ENCODE assay signal across 1 cellular context in the genomic region with DNA sequence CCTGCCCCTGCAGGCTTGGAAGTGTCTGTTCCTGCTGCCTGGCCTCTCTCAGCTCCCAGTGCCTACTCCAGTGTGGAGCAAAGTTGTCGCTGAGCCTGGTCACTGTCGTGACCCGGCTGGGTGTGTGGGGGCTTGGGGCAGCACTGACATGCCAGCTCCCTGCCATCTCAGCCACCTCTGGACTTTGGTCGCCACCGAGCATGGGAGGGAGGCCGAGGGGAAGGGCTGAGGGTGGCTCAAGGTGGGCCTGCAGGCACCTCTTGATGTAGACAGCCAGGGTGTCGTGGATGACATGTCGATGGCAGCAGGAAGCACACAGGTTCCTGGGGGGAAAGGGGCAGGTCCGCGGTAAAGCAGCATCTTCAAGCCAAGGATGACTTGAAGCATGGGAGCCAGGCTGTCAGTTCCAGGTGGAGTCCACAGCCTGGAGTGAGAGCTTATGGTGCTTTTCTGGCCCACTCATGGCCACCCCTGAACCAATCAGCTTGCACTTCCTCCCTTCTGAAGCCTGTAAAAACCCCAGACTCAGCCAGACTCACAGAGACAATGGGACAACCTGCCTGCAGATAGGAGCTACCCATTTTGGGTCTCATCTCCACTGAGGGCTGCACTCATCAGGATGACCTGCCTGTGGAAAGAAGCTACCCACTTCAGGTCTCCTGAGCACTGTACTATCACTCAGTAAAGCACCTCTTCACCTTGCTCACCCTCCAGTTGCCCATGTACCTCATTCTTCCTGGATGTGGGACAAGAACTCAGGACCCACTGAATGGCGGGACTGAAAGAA.
TF ChIP-seq lines count a peak whose summit lies in the region.

No MANE protein-coding gene starts in this region.

TF ChIP-seq in HepG2, 621 proteins besides CTCF, POLR2A, EP300 and RAD21:
- TF ChIP-seq, protein P1, sequence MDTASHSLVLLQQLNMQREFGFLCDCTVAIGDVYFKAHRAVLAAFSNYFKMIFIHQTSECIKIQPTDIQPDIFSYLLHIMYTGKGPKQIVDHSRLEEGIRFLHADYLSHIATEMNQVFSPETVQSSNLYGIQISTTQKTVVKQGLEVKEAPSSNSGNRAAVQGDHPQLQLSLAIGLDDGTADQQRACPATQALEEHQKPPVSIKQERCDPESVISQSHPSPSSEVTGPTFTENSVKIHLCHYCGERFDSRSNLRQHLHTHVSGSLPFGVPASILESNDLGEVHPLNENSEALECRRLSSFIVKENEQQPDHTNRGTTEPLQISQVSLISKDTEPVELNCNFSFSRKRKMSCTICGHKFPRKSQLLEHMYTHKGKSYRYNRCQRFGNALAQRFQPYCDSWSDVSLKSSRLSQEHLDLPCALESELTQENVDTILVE (CRISPR knock-in tag; IDR thresholded peaks at IDR 0.05) = no peak
- TF ChIP-seq BRD4 (CRISPR knock-in tag; IDR thresholded peaks at IDR 0.05) (no peak), ATF1 (CRISPR knock-in tag; IDR thresholded peaks at IDR 0.05) (no peak), KDM4B (CRISPR knock-in tag; IDR thresholded peaks at IDR 0.05) (no peak), CBX2 (IDR thresholded peaks at IDR 0.05; ENCODE audit: low read depth, low read length) (no peak), CBX2 (CRISPR knock-in tag; IDR thresholded peaks at IDR 0.05; ENCODE audit: low read depth) (no peak), ZIK1 (CRISPR knock-in tag; IDR thresholded peaks at IDR 0.05; ENCODE audit: borderline replicate concordance, low read depth) (no peak), HOXA7 (CRISPR knock-in tag; IDR thresholded peaks at IDR 0.05) (no peak), SSRP1 (CRISPR knock-in tag; IDR thresholded peaks at IDR 0.05) (no peak)
- TF ChIP-seq, protein P2, sequence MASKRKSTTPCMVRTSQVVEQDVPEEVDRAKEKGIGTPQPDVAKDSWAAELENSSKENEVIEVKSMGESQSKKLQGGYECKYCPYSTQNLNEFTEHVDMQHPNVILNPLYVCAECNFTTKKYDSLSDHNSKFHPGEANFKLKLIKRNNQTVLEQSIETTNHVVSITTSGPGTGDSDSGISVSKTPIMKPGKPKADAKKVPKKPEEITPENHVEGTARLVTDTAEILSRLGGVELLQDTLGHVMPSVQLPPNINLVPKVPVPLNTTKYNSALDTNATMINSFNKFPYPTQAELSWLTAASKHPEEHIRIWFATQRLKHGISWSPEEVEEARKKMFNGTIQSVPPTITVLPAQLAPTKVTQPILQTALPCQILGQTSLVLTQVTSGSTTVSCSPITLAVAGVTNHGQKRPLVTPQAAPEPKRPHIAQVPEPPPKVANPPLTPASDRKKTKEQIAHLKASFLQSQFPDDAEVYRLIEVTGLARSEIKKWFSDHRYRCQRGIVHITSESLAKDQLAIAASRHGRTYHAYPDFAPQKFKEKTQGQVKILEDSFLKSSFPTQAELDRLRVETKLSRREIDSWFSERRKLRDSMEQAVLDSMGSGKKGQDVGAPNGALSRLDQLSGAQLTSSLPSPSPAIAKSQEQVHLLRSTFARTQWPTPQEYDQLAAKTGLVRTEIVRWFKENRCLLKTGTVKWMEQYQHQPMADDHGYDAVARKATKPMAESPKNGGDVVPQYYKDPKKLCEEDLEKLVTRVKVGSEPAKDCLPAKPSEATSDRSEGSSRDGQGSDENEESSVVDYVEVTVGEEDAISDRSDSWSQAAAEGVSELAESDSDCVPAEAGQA (IDR thresholded peaks at IDR 0.05; ENCODE audit: low read depth) = no peak
- TF ChIP-seq, protein P2 (CRISPR knock-in tag; IDR thresholded peaks at IDR 0.05; ENCODE audit: borderline replicate concordance) = no peak
- TF ChIP-seq, protein P3, sequence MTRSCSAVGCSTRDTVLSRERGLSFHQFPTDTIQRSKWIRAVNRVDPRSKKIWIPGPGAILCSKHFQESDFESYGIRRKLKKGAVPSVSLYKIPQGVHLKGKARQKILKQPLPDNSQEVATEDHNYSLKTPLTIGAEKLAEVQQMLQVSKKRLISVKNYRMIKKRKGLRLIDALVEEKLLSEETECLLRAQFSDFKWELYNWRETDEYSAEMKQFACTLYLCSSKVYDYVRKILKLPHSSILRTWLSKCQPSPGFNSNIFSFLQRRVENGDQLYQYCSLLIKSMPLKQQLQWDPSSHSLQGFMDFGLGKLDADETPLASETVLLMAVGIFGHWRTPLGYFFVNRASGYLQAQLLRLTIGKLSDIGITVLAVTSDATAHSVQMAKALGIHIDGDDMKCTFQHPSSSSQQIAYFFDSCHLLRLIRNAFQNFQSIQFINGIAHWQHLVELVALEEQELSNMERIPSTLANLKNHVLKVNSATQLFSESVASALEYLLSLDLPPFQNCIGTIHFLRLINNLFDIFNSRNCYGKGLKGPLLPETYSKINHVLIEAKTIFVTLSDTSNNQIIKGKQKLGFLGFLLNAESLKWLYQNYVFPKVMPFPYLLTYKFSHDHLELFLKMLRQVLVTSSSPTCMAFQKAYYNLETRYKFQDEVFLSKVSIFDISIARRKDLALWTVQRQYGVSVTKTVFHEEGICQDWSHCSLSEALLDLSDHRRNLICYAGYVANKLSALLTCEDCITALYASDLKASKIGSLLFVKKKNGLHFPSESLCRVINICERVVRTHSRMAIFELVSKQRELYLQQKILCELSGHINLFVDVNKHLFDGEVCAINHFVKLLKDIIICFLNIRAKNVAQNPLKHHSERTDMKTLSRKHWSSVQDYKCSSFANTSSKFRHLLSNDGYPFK (CRISPR knock-in tag; IDR thresholded peaks at IDR 0.05; ENCODE audit: borderline replicate concordance) = no peak
